Comparison of ENCODE assay signal across 1 cellular context in genomic region chr16:30715777-30716445, GRCh38.
TF ChIP-seq lines count a peak whose summit lies in the region.

No MANE protein-coding gene starts in this region.

TF ChIP-seq in GM23338, 12 proteins besides CTCF, POLR2A, EP300 and RAD21 (continued from another document):
- TF ChIP-seq, protein P1, sequence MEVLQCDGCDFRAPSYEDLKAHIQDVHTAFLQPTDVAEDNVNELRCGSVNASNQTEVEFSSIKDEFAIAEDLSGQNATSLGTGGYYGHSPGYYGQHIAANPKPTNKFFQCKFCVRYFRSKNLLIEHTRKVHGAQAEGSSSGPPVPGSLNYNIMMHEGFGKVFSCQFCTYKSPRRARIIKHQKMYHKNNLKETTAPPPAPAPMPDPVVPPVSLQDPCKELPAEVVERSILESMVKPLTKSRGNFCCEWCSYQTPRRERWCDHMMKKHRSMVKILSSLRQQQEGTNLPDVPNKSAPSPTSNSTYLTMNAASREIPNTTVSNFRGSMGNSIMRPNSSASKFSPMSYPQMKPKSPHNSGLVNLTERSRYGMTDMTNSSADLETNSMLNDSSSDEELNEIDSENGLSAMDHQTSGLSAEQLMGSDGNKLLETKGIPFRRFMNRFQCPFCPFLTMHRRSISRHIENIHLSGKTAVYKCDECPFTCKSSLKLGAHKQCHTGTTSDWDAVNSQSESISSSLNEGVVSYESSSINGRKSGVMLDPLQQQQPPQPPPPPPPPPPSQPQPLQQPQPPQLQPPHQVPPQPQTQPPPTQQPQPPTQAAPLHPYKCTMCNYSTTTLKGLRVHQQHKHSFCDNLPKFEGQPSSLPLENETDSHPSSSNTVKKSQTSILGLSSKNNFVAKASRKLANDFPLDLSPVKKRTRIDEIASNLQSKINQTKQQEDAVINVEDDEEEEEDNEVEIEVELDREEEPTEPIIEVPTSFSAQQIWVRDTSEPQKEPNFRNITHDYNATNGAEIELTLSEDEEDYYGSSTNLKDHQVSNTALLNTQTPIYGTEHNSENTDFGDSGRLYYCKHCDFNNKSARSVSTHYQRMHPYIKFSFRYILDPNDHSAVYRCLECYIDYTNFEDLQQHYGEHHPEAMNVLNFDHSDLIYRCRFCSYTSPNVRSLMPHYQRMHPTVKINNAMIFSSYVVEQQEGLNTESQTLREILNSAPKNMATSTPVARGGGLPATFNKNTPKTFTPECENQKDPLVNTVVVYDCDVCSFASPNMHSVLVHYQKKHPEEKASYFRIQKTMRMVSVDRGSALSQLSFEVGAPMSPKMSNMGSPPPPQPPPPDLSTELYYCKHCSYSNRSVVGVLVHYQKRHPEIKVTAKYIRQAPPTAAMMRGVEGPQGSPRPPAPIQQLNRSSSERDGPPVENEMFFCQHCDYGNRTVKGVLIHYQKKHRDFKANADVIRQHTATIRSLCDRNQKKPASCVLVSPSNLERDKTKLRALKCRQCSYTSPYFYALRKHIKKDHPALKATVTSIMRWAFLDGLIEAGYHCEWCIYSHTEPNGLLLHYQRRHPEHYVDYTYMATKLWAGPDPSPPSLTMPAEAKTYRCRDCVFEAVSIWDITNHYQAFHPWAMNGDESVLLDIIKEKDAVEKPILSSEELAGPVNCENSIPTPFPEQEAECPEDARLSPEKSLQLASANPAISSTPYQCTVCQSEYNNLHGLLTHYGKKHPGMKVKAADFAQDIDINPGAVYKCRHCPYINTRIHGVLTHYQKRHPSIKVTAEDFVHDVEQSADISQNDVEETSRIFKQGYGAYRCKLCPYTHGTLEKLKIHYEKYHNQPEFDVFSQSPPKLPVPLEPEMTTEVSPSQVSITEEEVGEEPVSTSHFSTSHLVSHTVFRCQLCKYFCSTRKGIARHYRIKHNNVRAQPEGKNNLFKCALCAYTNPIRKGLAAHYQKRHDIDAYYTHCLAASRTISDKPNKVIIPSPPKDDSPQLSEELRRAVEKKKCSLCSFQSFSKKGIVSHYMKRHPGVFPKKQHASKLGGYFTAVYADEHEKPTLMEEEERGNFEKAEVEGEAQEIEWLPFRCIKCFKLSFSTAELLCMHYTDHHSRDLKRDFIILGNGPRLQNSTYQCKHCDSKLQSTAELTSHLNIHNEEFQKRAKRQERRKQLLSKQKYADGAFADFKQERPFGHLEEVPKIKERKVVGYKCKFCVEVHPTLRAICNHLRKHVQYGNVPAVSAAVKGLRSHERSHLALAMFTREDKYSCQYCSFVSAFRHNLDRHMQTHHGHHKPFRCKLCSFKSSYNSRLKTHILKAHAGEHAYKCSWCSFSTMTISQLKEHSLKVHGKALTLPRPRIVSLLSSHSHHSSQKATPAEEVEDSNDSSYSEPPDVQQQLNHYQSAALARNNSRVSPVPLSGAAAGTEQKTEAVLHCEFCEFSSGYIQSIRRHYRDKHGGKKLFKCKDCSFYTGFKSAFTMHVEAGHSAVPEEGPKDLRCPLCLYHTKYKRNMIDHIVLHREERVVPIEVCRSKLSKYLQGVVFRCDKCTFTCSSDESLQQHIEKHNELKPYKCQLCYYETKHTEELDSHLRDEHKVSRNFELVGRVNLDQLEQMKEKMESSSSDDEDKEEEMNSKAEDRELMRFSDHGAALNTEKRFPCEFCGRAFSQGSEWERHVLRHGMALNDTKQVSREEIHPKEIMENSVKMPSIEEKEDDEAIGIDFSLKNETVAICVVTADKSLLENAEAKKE (CRISPR knock-in tag; IDR thresholded peaks at IDR 0.05): no peak
- no peak for TF ChIP-seq STAT1 (IDR thresholded peaks at IDR 0.05; ENCODE audit: unreplicated experiment)
- TF ChIP-seq ZNF331 (CRISPR knock-in tag; IDR thresholded peaks at IDR 0.05; ENCODE audit: low read depth): no peak
- TF ChIP-seq JUNB (IDR thresholded peaks at IDR 0.05; ENCODE audit: unreplicated experiment): no peak
- no peak for TF ChIP-seq NANOG (IDR thresholded peaks at IDR 0.05; ENCODE audit: borderline replicate concordance)
- no peak for TF ChIP-seq CREB1 (CRISPR knock-in tag; IDR thresholded peaks at IDR 0.05; ENCODE audit: low read depth)
- no peak for TF ChIP-seq POLR2AphosphoS5 (IDR thresholded peaks at IDR 0.05; ENCODE audit: low read depth)
- no peak for TF ChIP-seq ZNF114 (CRISPR knock-in tag; IDR thresholded peaks at IDR 0.05)
- TF ChIP-seq EZH2 (IDR thresholded peaks at IDR 0.05; ENCODE audit: low read depth, unreplicated experiment): no peak
